Comparison of ENCODE assay signal across 19 cellular contexts in genomic region chr10:30172663-30173062, GRCh38.
DNase-seq lines count a peak whose midpoint lies in the region; ATAC-seq and TF ChIP-seq lines count a peak whose summit lies in the region.
"Had no signal": no experiment of that assay in that cellular context is flagged by ENCODE, and none has a peak within 500 bp of the region (broad histone marks: within the 10 kb centered on the region; RNA-seq: fewer than 3 reads in every experiment).

No MANE protein-coding gene starts in this region.

- ATAC-seq in SK-N-SH treated with all-trans-retinoic acid at 6 μM for 48 hours (no peak), GM18511 (IDR thresholded peaks at IDR 0.05; ENCODE audit: unreplicated experiment) (no peak)

- DNase-seq in SK-N-SH, result no peak
- DNase-seq in SJSA1 (ENCODE audit: low read depth in 1 of 2, low spot score in 2 of 2), result peak in 1 of 2 experiments; percentile 55
- DNase-seq in fibroblast of peridontal ligament (ENCODE audit: extremely low read depth), result peak; percentile 80
- no peak for DNase-seq in smooth muscle cell (lab: John Stamatoyannopoulos, UW; ENCODE audit: unreplicated experiment)
- no peak for DNase-seq in OCI-M1 (lab: John Stamatoyannopoulos, UW)
- DNase-seq in NCI-H510A treated with DMSO at 0.1 percent for 48 hours (lab: John Stamatoyannopoulos, UW), result no peak
- DNase-seq: DND-41, H9, Karpas-422, MM.1S, NCI-H1417, NCI-H1930, NCI-H2171, NCI-H446 treated with DMSO at 0.1 percent for 48 hours, NCI-H748 treated with DMSO at 0.1 percent for 48 hours, PC-9 had no signal

- H3K27ac ChIP-seq in SK-N-SH (ENCODE audit: low read depth in 2 of 2, low read length in 1 of 2) (no peak overlapping the region), SJSA1 (peak overlapping the region; percentile 5; the same call in 1 of the 2 replicates), smooth muscle cell (ENCODE audit: low read depth) (no peak overlapping the region)
- H3K27ac ChIP-seq: C4-2B, PC-9 had no signal

- H3K4me3 ChIP-seq in SK-N-SH (ENCODE audit: low read depth in 2 of 2, low read length in 1 of 2) (no peak overlapping the region), SJSA1 (no peak overlapping the region), smooth muscle cell (no peak overlapping the region)
- H3K4me3 ChIP-seq: PC-9 had no signal

- no peaks in the 10 kb centered on the region for H3K9me2 ChIP-seq in SK-N-SH

- no peak for TF ChIP-seq CTCF in SK-N-SH (IDR thresholded peaks at IDR 0.05)
- TF ChIP-seq CTCF in smooth muscle cell (IDR thresholded peaks at IDR 0.05; ENCODE audit: borderline replicate concordance, insufficient read depth, poor library complexity, severe bottlenecking), result no peak

- H3K9me3 ChIP-seq in SK-N-SH (no peaks in the 10 kb centered on the region), SJSA1 (replicated peaks) (no peaks in the 10 kb centered on the region), smooth muscle cell (replicated peaks; ENCODE audit: low read depth) (no peaks in the 10 kb centered on the region)

- H3K36me3 ChIP-seq in SK-N-SH (replicated peaks in 1 of 2; ENCODE audit: control insufficient read depth in 1 of 2, insufficient read depth in 2 of 2, low read length in 1 of 2) (no peaks in the 10 kb centered on the region), SJSA1 (no peaks in the 10 kb centered on the region), smooth muscle cell (ENCODE audit: low read depth) (no peaks in the 10 kb centered on the region)

- WGBS in SK-N-SH (ENCODE audit: low lambda C conversion rate), result 85% methylated on average over 7 of the region's 7 CpGs
- 73% methylated on average over 7 of the region's 7 CpGs for WGBS in smooth muscle cell (ENCODE audit: low lambda C conversion rate)

- POLR2A ChIA-PET in SK-N-SH (lab: Yijun Ruan, JAX), result no interaction called here

- no peaks in the 10 kb centered on the region for H4K20me1 ChIP-seq in SK-N-SH (ENCODE audit: insufficient read depth)
- H4K20me1 ChIP-seq in smooth muscle cell (ENCODE audit: low read depth), result no peaks in the 10 kb centered on the region

- H3F3A ChIP-seq in SK-N-SH (replicated peaks; ENCODE audit: insufficient read depth), result peaks cover 28% of the 10 kb centered on the region
- no peaks in the 10 kb centered on the region for H3F3A ChIP-seq in smooth muscle cell (ENCODE audit: low read depth)

- no peaks in the 10 kb centered on the region for H3K79me2 ChIP-seq in SK-N-SH (ENCODE audit: insufficient read depth)
- H3K79me2 ChIP-seq in smooth muscle cell (ENCODE audit: low read depth), result no peaks in the 10 kb centered on the region

- no peak for TF ChIP-seq RAD21 in SK-N-SH (IDR thresholded peaks at IDR 0.05; ENCODE audit: low read length)

- H3K27me3 ChIP-seq in SK-N-SH (ENCODE audit: insufficient read depth) (no peaks in the 10 kb centered on the region), SJSA1 (replicated peaks) (no peaks in the 10 kb centered on the region), smooth muscle cell (ENCODE audit: low read depth) (no peaks in the 10 kb centered on the region)

- no peak for TF ChIP-seq EP300 in SK-N-SH (IDR thresholded peaks at IDR 0.05; ENCODE audit: borderline replicate concordance in 1 of 2, low read depth in 1 of 2, low read length in 1 of 2)

- H3K9ac ChIP-seq in SK-N-SH (no peak overlapping the region), smooth muscle cell (ENCODE audit: low read depth) (no peak overlapping the region)

- H3K4me1 ChIP-seq in SK-N-SH (ENCODE audit: control insufficient read depth in 1 of 2, insufficient read depth in 2 of 2, low read depth in 1 of 2, low read length in 1 of 2), result peaks cover 2 to 15% of the 10 kb centered on the region in 2 experiments; a peak in 3 of 4 replicates
- H3K4me1 ChIP-seq in SJSA1 (replicated peaks), result peaks cover 57% of the 10 kb centered on the region
- no peaks in the 10 kb centered on the region for H3K4me1 ChIP-seq in smooth muscle cell (ENCODE audit: low read depth)

- no peak overlapping the region; the same call in 1 of the 2 replicates for H3K4me2 ChIP-seq in SK-N-SH
- H3K4me2 ChIP-seq in smooth muscle cell, result peak overlapping the region; percentile 24
- H3K4me2 ChIP-seq: PC-9 had no signal

- peak overlapping the region; percentile 8; the same call in 1 of the 2 replicates for H2AFZ ChIP-seq in SK-N-SH (ENCODE audit: low read depth)
- H2AFZ ChIP-seq in smooth muscle cell (ENCODE audit: low read depth), result no peak overlapping the region
- H2AFZ ChIP-seq: PC-9 had no signal

- CTCF ChIA-PET in SK-N-SH (lab: Yijun Ruan, JAX), result no interaction called here

TF ChIP-seq in SK-N-SH, 30 proteins besides CTCF, POLR2A, EP300 and RAD21 (continues in another document):
- TF ChIP-seq ZBTB33 (IDR thresholded peaks at IDR 0.05; ENCODE audit: borderline replicate concordance, low read depth), result no peak
- no peak for TF ChIP-seq JUND (IDR thresholded peaks at IDR 0.05)
- TF ChIP-seq, protein P1, sequence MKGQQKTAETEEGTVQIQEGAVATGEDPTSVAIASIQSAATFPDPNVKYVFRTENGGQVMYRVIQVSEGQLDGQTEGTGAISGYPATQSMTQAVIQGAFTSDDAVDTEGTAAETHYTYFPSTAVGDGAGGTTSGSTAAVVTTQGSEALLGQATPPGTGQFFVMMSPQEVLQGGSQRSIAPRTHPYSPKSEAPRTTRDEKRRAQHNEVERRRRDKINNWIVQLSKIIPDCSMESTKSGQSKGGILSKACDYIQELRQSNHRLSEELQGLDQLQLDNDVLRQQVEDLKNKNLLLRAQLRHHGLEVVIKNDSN (IDR thresholded peaks at IDR 0.05; ENCODE audit: borderline replicate concordance, low read depth), result no peak
- no peak for TF ChIP-seq PBX3 (IDR thresholded peaks at IDR 0.05)

TF ChIP-seq in SK-N-SH treated with all-trans-retinoic acid at 6 μM for 48 hours, 23 proteins besides CTCF, POLR2A, EP300 and RAD21:
- TF ChIP-seq ZNF8 (CRISPR knock-in tag; IDR thresholded peaks at IDR 0.05) (no peak), ZNF70 (CRISPR knock-in tag; IDR thresholded peaks at IDR 0.05) (no peak), TOX (CRISPR knock-in tag; IDR thresholded peaks at IDR 0.05; ENCODE audit: borderline replicate concordance) (no peak), SNAI2 (CRISPR knock-in tag; IDR thresholded peaks at IDR 0.05) (no peak), PATZ1 (CRISPR knock-in tag; IDR thresholded peaks at IDR 0.05; ENCODE audit: borderline replicate concordance) (no peak), RARB (CRISPR knock-in tag; IDR thresholded peaks at IDR 0.05) (no peak), TCF4 (CRISPR knock-in tag; IDR thresholded peaks at IDR 0.05; ENCODE audit: borderline replicate concordance) (no peak), ZFP3 (CRISPR knock-in tag; IDR thresholded peaks at IDR 0.05) (no peak), TSHZ2 (CRISPR knock-in tag; IDR thresholded peaks at IDR 0.05) (no peak), BACH2 (CRISPR knock-in tag; IDR thresholded peaks at IDR 0.05; ENCODE audit: borderline replicate concordance) (no peak)
TF ChIP-seq in SK-N-SH treated with all-trans-retinoic acid at 6 μM for 48 hours: peak in this region for 0.
